14 cellular contexts compared by ENCODE assay signal in genomic region chr2:235698028-235698427, GRCh38.
"Had no signal": no experiment of that assay in that cellular context is flagged by ENCODE, and none has a peak within 500 bp of the region (broad histone marks: within the 10 kb centered on the region; RNA-seq: fewer than 3 reads in every experiment).

No MANE protein-coding gene starts in this region.

- H3K4me1 Mint-ChIP-seq: activated naive CD4-positive, alpha-beta T cell treated with anti-CD3 and anti-CD28 coated beads, Interleukin-2, amount 50 U/mL, for 24 hours; naive thymus-derived CD8-positive, alpha-beta T cell had no signal

- DNase-seq: activated effector memory CD4-positive, alpha-beta T cell treated with Interleukin-2 at 50 U/mL for 16 hours; activated T-cell treated with anti-CD3 and anti-CD28 coated beads, Interleukin-2, amount 50 U/mL, for 1 hour; amniotic stem cell; body of pancreas; central memory CD4-positive, alpha-beta T cell; foreskin keratinocyte; naive thymus-derived CD8-positive, alpha-beta T cell; stimulated activated CD4-positive, alpha-beta T cell treated with anti-CD3 and anti-CD28 coated beads, Interleukin-4, amount 100 ng/mL, for 1 hour; stimulated activated CD8-positive, alpha-beta memory T cell treated with anti-CD3 and anti-CD28 coated beads, Interleukin-4, amount 100 ng/mL, for 48 hours; T-helper 2 cell had no signal

- ATAC-seq: body of pancreas; foreskin keratinocyte; naive thymus-derived CD8-positive, alpha-beta T cell had no signal

- H3K36me3 Mint-ChIP-seq: activated naive CD4-positive, alpha-beta T cell treated with anti-CD3 and anti-CD28 coated beads, Interleukin-2, amount 50 U/mL, for 24 hours; naive thymus-derived CD8-positive, alpha-beta T cell had no signal

- H3K4me3 Mint-ChIP-seq: activated naive CD4-positive, alpha-beta T cell treated with anti-CD3 and anti-CD28 coated beads, Interleukin-2, amount 50 U/mL, for 24 hours; dendritic cell treated with granulocyte-macrophage colony-stimulating factor and Interleukin-4, amounts not matched to agents 40 ng/mL and 50 ng/mL, for 4 days; naive thymus-derived CD8-positive, alpha-beta T cell; stimulated activated naive CD8-positive, alpha-beta T cell treated with anti-CD3 and anti-CD28 coated beads, Interleukin-15, Interleukin-2, amounts not matched to agents 100 ng/mL and 50 ng/mL, for 24 hours had no signal

- H3K27ac Mint-ChIP-seq: activated naive CD4-positive, alpha-beta T cell treated with anti-CD3 and anti-CD28 coated beads, Interleukin-2, amount 50 U/mL, for 24 hours; dendritic cell treated with granulocyte-macrophage colony-stimulating factor and Interleukin-4, amounts not matched to agents 40 ng/mL and 50 ng/mL, for 4 days; naive thymus-derived CD8-positive, alpha-beta T cell; stimulated activated naive CD8-positive, alpha-beta T cell treated with anti-CD3 and anti-CD28 coated beads, Interleukin-15, Interleukin-2, amounts not matched to agents 100 ng/mL and 50 ng/mL, for 24 hours had no signal

- H3K9me3 Mint-ChIP-seq: activated naive CD4-positive, alpha-beta T cell treated with anti-CD3 and anti-CD28 coated beads, Interleukin-2, amount 50 U/mL, for 24 hours; dendritic cell treated with granulocyte-macrophage colony-stimulating factor and Interleukin-4, amounts not matched to agents 40 ng/mL and 50 ng/mL, for 4 days; naive thymus-derived CD8-positive, alpha-beta T cell; stimulated activated naive CD8-positive, alpha-beta T cell treated with anti-CD3 and anti-CD28 coated beads, Interleukin-15, Interleukin-2, amounts not matched to agents 100 ng/mL and 50 ng/mL, for 24 hours had no signal

- H3K4me3 ChIP-seq: body of pancreas, thoracic aorta had no signal
